In the genomic region with DNA sequence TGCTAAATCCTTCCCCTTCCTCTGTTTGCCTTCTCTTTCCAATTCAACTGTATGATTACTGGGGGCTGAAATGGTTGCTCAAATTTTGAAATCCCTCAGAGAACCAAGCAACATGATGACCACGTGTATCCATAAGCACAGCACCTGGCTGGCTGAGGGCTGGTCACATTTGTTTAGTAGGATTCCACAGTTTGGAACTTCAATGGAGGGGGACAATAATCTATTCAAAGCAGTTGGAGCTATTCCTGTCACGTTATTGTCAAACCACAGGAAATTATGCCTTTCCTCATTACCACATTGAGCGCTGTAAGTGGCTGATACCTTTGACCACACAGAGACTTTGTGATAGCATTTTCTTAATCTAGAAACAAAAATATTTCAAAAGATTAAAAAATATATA, we compare ENCODE assay signal across 11 cellular contexts. TPM values are rescaled to one million over a fixed set of nuclear protein-coding genes. Genes with fewer than 3 reads are reported as not detected.
DNase-seq lines count a peak whose midpoint lies in the region; ATAC-seq and TF ChIP-seq lines count a peak whose summit lies in the region.
"Had no signal": no experiment of that assay in that cellular context is flagged by ENCODE, and none has a peak within 500 bp of the region (broad histone marks: within the 10 kb centered on the region; RNA-seq: fewer than 3 reads in every experiment).

No MANE protein-coding gene starts in this region.

- H3K79me2 ChIP-seq in OCI-LY1 (ENCODE audit: insufficient read depth, low read length) = no peaks in the 10 kb centered on the region

- H3K36me3 ChIP-seq in OCI-LY1 (ENCODE audit: insufficient read depth, low read length) = peaks cover 8% of the 10 kb centered on the region
- H3K36me3 ChIP-seq in thymus (ENCODE audit: control insufficient read depth, insufficient read depth) = no peaks in the 10 kb centered on the region
- H3K36me3 ChIP-seq: BE2C had no signal

- H3K27ac ChIP-seq in OCI-LY1 (ENCODE audit: low read depth, low read length, poor library complexity, severe bottlenecking) = peak overlapping the region; percentile 57
- peak overlapping the region; percentile 52 for H3K27ac ChIP-seq in thymus (ENCODE audit: low read depth)

- H3F3A ChIP-seq in OCI-LY1 (ENCODE audit: insufficient read depth, low read length) = peaks cover 10% of the 10 kb centered on the region; the same call in 1 of the 2 replicates

- TF ChIP-seq CTCF in OCI-LY1 (IDR thresholded peaks at IDR 0.05; ENCODE audit: low read length) (no peak), brain (conservative IDR thresholded peaks at IDR 0.05) (no peak)

- peaks cover 8% of the 10 kb centered on the region for H3K9me3 Mint-ChIP-seq in activated naive CD4-positive, alpha-beta T cell treated with anti-CD3 and anti-CD28 coated beads, Interleukin-2, amount 50 U/mL, for 24 hours
- H3K9me3 Mint-ChIP-seq in activated naive CD4-positive, alpha-beta T cell treated with anti-CD3 and anti-CD28 coated beads, Interleukin-2, amount 50 U/mL, for 72 hours = no peaks in the 10 kb centered on the region
- peaks cover 7 to 10% (median 7%) of the 10 kb centered on the region in 5 experiments for H3K9me3 Mint-ChIP-seq in brain

- H3K27ac Mint-ChIP-seq in activated naive CD4-positive, alpha-beta T cell treated with anti-CD3 and anti-CD28 coated beads, Interleukin-2, amount 50 U/mL, for 24 hours = peak overlapping the region; percentile 98
- peak overlapping the region in 1 of 2 donors; percentile 97 for H3K27ac Mint-ChIP-seq in activated naive CD4-positive, alpha-beta T cell treated with anti-CD3 and anti-CD28 coated beads, Interleukin-2, amount 50 U/mL, for 72 hours
- peak overlapping the region in 4 of 5 experiments; percentile 42 to 82 (median 51) for H3K27ac Mint-ChIP-seq in brain

- peaks cover 61% of the 10 kb centered on the region for H3K4me1 Mint-ChIP-seq in activated naive CD4-positive, alpha-beta T cell treated with anti-CD3 and anti-CD28 coated beads, Interleukin-2, amount 50 U/mL, for 24 hours
- H3K4me1 Mint-ChIP-seq in brain = peaks cover 71% of the 10 kb centered on the region

- no peaks in the 10 kb centered on the region for H3K27me3 Mint-ChIP-seq in activated naive CD4-positive, alpha-beta T cell treated with anti-CD3 and anti-CD28 coated beads, Interleukin-2, amount 50 U/mL, for 24 hours
- peaks cover 2% of the 10 kb centered on the region for H3K27me3 Mint-ChIP-seq in brain

- no peak for DNase-seq in activated naive CD4-positive, alpha-beta T cell treated with anti-CD3 and anti-CD28 coated beads, Interleukin-2, amount 50 U/mL, for 72 hours (ENCODE audit: low spot score in 2 of 2)
- DNase-seq in GM03348 (ENCODE audit: low spot score) = no peak
- no peak for DNase-seq in nucleus accumbens (lab: John Stamatoyannopoulos, UW)
- DNase-seq: BE2C; NCI-H748 treated with DMSO at 0.1 percent for 48 hours; stimulated activated CD4-positive, alpha-beta T cell treated with anti-CD3 and anti-CD28 coated beads, Interleukin-2, amount 100 ng/mL, for 24 hours had no signal

- ATAC-seq in activated naive CD4-positive, alpha-beta T cell treated with anti-CD3 and anti-CD28 coated beads, Interleukin-2, amount 50 U/mL, for 72 hours = no peak
- ATAC-seq in HG03469 (IDR thresholded peaks at IDR 0.05; ENCODE audit: unreplicated experiment) = no peak

- no peak overlapping the region for H2AFZ ChIP-seq in OCI-LY1 (ENCODE audit: low read length)

- WGBS in thymus = 8% methylated on average over 3 of the region's 3 CpGs

- H3K9me3 ChIP-seq in OCI-LY1 (ENCODE audit: low read length) = no peaks in the 10 kb centered on the region
- no peaks in the 10 kb centered on the region for H3K9me3 ChIP-seq in thymus (ENCODE audit: control insufficient read depth)
- H3K9me3 ChIP-seq: BE2C had no signal

- H3K9ac ChIP-seq in OCI-LY1 (ENCODE audit: low read length) = no peak overlapping the region

- no peak overlapping the region for H3K4me3 ChIP-seq in OCI-LY1 (ENCODE audit: low read depth, low read length, poor library complexity, severe bottlenecking)
- H3K4me3 ChIP-seq in thymus (ENCODE audit: low read length) = no peak overlapping the region

- H3K36me3 Mint-ChIP-seq in activated naive CD4-positive, alpha-beta T cell treated with anti-CD3 and anti-CD28 coated beads, Interleukin-2, amount 50 U/mL, for 24 hours = peaks cover 10% of the 10 kb centered on the region
- peaks cover 18 to 21% of the 10 kb centered on the region in 2 donors for H3K36me3 Mint-ChIP-seq in activated naive CD4-positive, alpha-beta T cell treated with anti-CD3 and anti-CD28 coated beads, Interleukin-2, amount 50 U/mL, for 72 hours
- H3K36me3 Mint-ChIP-seq in brain = peaks cover 18% of the 10 kb centered on the region

- no peaks in the 10 kb centered on the region for H4K20me1 ChIP-seq in OCI-LY1 (ENCODE audit: insufficient read depth, low read length)

- peak overlapping the region; percentile 70 for H3K4me3 Mint-ChIP-seq in activated naive CD4-positive, alpha-beta T cell treated with anti-CD3 and anti-CD28 coated beads, Interleukin-2, amount 50 U/mL, for 24 hours
- H3K4me3 Mint-ChIP-seq in brain = peak overlapping the region in 1 of 5 experiments; percentile 32

- no peak overlapping the region for H3K4me2 ChIP-seq in OCI-LY1 (ENCODE audit: low read length)

- H3K27me3 ChIP-seq in OCI-LY1 (ENCODE audit: insufficient read depth, low read length) (no peaks in the 10 kb centered on the region), thymus (ENCODE audit: control insufficient read depth, insufficient read depth) (no peaks in the 10 kb centered on the region)
- H3K27me3 ChIP-seq: BE2C had no signal

- H3K4me1 ChIP-seq in OCI-LY1 (ENCODE audit: insufficient read depth, low read length, severe bottlenecking) (peaks cover 51% of the 10 kb centered on the region), thymus (ENCODE audit: control insufficient read depth, insufficient read depth, low read length) (peaks cover 7% of the 10 kb centered on the region)
- H3K4me1 ChIP-seq: BE2C had no signal

- no peaks in the 10 kb centered on the region for H3K9me2 ChIP-seq in OCI-LY1 (ENCODE audit: low read depth, low read length)

RNA-seq across cellular contexts. Expression of a gene that starts 7.0 kb away (rescaled TPM):
- total RNA-seq in activated naive CD4-positive, alpha-beta T cell treated with anti-CD3 and anti-CD28 coated beads, Interleukin-2, amount 50 U/mL, for 72 hours = over 10,000 TPM in 1 of 2 donors, 1,000 to 10,000 TPM in 1; 8,550 to 11,762 TPM
- polyA plus RNA-seq in brain (ENCODE audit: insufficient read depth, low read depth, low replicate concordance) = 3,699 TPM
- 12,473 TPM for polyA plus RNA-seq in thymus
